Comparison of ENCODE assay signal across 25 cellular contexts in genomic region chr19:13637664-13638063, GRCh38.
DNase-seq lines count a peak whose midpoint lies in the region; ATAC-seq and TF ChIP-seq lines count a peak whose summit lies in the region.
"Had no signal": no experiment of that assay in that cellular context is flagged by ENCODE, and none has a peak within 500 bp of the region (broad histone marks: within the 10 kb centered on the region; RNA-seq: fewer than 3 reads in every experiment).

No MANE protein-coding gene starts in this region.

- H3K4me1 ChIP-seq in foreskin keratinocyte (no peaks in the 10 kb centered on the region), GM23338 (ENCODE audit: insufficient read depth) (peaks cover 7% of the 10 kb centered on the region; the same call in 1 of the 2 replicates)
- H3K4me1 ChIP-seq: upper lobe of left lung had no signal

- intact Hi-C loops in activated naive CD4-positive, alpha-beta T cell treated with anti-CD3 and anti-CD28 coated beads for 36 hours (cut with micrococcal nuclease), result no loop called here
- intact Hi-C loops in left ventricle myocardium superior (cut with micrococcal nuclease), result no loop called here

- H3K27ac Mint-ChIP-seq in activated naive CD4-positive, alpha-beta T cell treated with anti-CD3 and anti-CD28 coated beads for 36 hours, result no peak overlapping the region
- no peak overlapping the region for H3K27ac Mint-ChIP-seq in GM23338
- H3K27ac Mint-ChIP-seq: activated naive CD8-positive, alpha-beta T cell treated with anti-CD3 and anti-CD28 coated beads, Interleukin-2, amount 10 ng/mL, durations not matched to agents 7 days and 5 days; activated T-cell treated with anti-CD3 and anti-CD28 coated beads, Interleukin-2, amount 50 U/mL, for 24 hours; CD14-positive monocyte had no signal

- H3K4me2 ChIP-seq in GM23338, result no peak overlapping the region
- H3K4me2 ChIP-seq: A549, hepatocyte had no signal

- CTCF ChIA-PET in activated naive CD4-positive, alpha-beta T cell treated with anti-CD3 and anti-CD28 coated beads for 36 hours (lab: Charles Lee), result no interaction called here

- H3K9me2 ChIP-seq in GM23338 (ENCODE audit: insufficient read depth), result no peaks in the 10 kb centered on the region

- no peaks in the 10 kb centered on the region for H4K20me1 ChIP-seq in GM23338 (replicated peaks; ENCODE audit: insufficient read depth)

- no peaks in the 10 kb centered on the region for H3F3A ChIP-seq in GM23338 (replicated peaks; ENCODE audit: low read depth)

- no peak for DNase-seq in activated CD4-positive, CD25-positive, alpha-beta regulatory T cell (lab: John Stamatoyannopoulos, UW)
- DNase-seq in EL (peak; percentile 93), RKO (ENCODE audit: low spot score) (peak; percentile 61), foreskin keratinocyte (peak; percentile 34 to 46), left ventricle myocardium superior (no peak), GM23338 (ENCODE audit: low spot score) (no peak)
- DNase-seq in activated naive CD4-positive, alpha-beta T cell treated with anti-CD3 and anti-CD28 coated beads for 36 hours, result no peak
- DNase-seq: activated CD4-positive, alpha-beta T cell treated with anti-CD3 and anti-CD28 coated beads, Interleukin-2, amount 50 U/mL, for 4 hours; activated naive CD8-positive, alpha-beta T cell treated with anti-CD3 and anti-CD28 coated beads, Interleukin-2, amount 10 ng/mL, durations not matched to agents 7 days and 5 days; activated T-cell treated with anti-CD3 and anti-CD28 coated beads, Interleukin-2, amount 50 U/mL, for 24 hours; body of pancreas; DMS153; MV-4-11; naive thymus-derived CD4-positive, alpha-beta T cell; NCI-H187; NCI-H446; NK-92 treated with Interleukin-12 subunit alpha and Interleukin-12 subunit beta, amount 100 ng/mL, for 24 hours; stomach; upper lobe of left lung had no signal

- no peaks in the 10 kb centered on the region for H3K36me3 Mint-ChIP-seq in activated naive CD4-positive, alpha-beta T cell treated with anti-CD3 and anti-CD28 coated beads for 36 hours (ENCODE audit: low read depth)
- no peaks in the 10 kb centered on the region for H3K36me3 Mint-ChIP-seq in GM23338 (ENCODE audit: low read depth)
- H3K36me3 Mint-ChIP-seq: activated naive CD8-positive, alpha-beta T cell treated with anti-CD3 and anti-CD28 coated beads, Interleukin-2, amount 10 ng/mL, durations not matched to agents 7 days and 5 days; CD14-positive monocyte had no signal

- H2AFZ ChIP-seq in GM23338, result no peak overlapping the region
- H2AFZ ChIP-seq: hepatocyte, parathyroid adenoma had no signal

- H3K4me3 Mint-ChIP-seq in activated naive CD4-positive, alpha-beta T cell treated with anti-CD3 and anti-CD28 coated beads for 36 hours, result no peak overlapping the region
- no peak overlapping the region for H3K4me3 Mint-ChIP-seq in GM23338
- H3K4me3 Mint-ChIP-seq: activated naive CD8-positive, alpha-beta T cell treated with anti-CD3 and anti-CD28 coated beads, Interleukin-2, amount 10 ng/mL, durations not matched to agents 7 days and 5 days; activated T-cell treated with anti-CD3 and anti-CD28 coated beads, Interleukin-2, amount 50 U/mL, for 24 hours; CD14-positive monocyte; naive thymus-derived CD4-positive, alpha-beta T cell had no signal

- H3K27ac ChIP-seq in foreskin keratinocyte (no peak overlapping the region), GM23338 (ENCODE audit: low read depth) (no peak overlapping the region)
- H3K27ac ChIP-seq: A549, body of pancreas, hepatocyte, parathyroid adenoma, stomach, upper lobe of left lung had no signal

- no peak overlapping the region for H3K4me3 ChIP-seq in GM23338
- H3K4me3 ChIP-seq: A549, body of pancreas, hepatocyte, stomach, upper lobe of left lung had no signal

- H3K36me3 ChIP-seq in GM23338 (ENCODE audit: insufficient read depth), result no peaks in the 10 kb centered on the region
- H3K36me3 ChIP-seq: stomach, upper lobe of left lung had no signal

- peaks cover 6% of the 10 kb centered on the region for H3K27me3 Mint-ChIP-seq in activated naive CD4-positive, alpha-beta T cell treated with anti-CD3 and anti-CD28 coated beads for 36 hours (ENCODE audit: low read depth)
- H3K27me3 Mint-ChIP-seq in GM23338 (ENCODE audit: insufficient read depth, low read depth, poor library complexity), result peaks cover 4% of the 10 kb centered on the region

- TF ChIP-seq CTCF in foreskin keratinocyte (conservative IDR thresholded peaks at IDR 0.05) (no peak), GM23338 (conservative IDR thresholded peaks at IDR 0.05; ENCODE audit: low read depth in 2 of 2) (no peak)

- peak; percentile 41 to 65 for ATAC-seq in activated CD4-positive, CD25-positive, alpha-beta regulatory T cell treated with anti-CD3 and anti-CD28 coated beads, Interleukin-2, amount 50 U/mL, for 24 hours
- ATAC-seq in foreskin keratinocyte (peak; percentile 53), left ventricle myocardium superior (no peak), GM23338 (no peak)
- ATAC-seq: A549; body of pancreas; naive thymus-derived CD4-positive, alpha-beta T cell; sciatic nerve had no signal

- H3K79me2 ChIP-seq in GM23338 (replicated peaks; ENCODE audit: insufficient read depth), result no peaks in the 10 kb centered on the region
- H3K79me2 ChIP-seq: hepatocyte, parathyroid adenoma had no signal

- H3K27me3 ChIP-seq in foreskin keratinocyte (peaks cover 3% of the 10 kb centered on the region), GM23338 (ENCODE audit: insufficient read depth) (no peaks in the 10 kb centered on the region)
- H3K27me3 ChIP-seq: body of pancreas, hepatocyte, upper lobe of left lung had no signal

- H3K4me1 Mint-ChIP-seq in activated naive CD4-positive, alpha-beta T cell treated with anti-CD3 and anti-CD28 coated beads for 36 hours (ENCODE audit: low read depth), result no peaks in the 10 kb centered on the region
- H3K4me1 Mint-ChIP-seq in GM23338, result peaks cover 10% of the 10 kb centered on the region; the same call in 2 of the 3 replicates
- H3K4me1 Mint-ChIP-seq: CD14-positive monocyte had no signal

- no peaks in the 10 kb centered on the region for H3K9me3 Mint-ChIP-seq in activated naive CD4-positive, alpha-beta T cell treated with anti-CD3 and anti-CD28 coated beads for 36 hours
- H3K9me3 Mint-ChIP-seq in GM23338, result peaks cover 16% of the 10 kb centered on the region
- H3K9me3 Mint-ChIP-seq: activated T-cell treated with anti-CD3 and anti-CD28 coated beads, Interleukin-2, amount 50 U/mL, for 24 hours had no signal

TF ChIP-seq in GM23338, 12 proteins besides CTCF, POLR2A, EP300 and RAD21 (continues in another document):
- no peak for TF ChIP-seq ZNF462 (CRISPR knock-in tag; IDR thresholded peaks at IDR 0.05)

Comparison
In these comparisons a context has a peak if more than half of its experiments do, and no peak if none do; other contexts are left out.
1. ATAC-seq: peak in activated CD4-positive, CD25-positive, alpha-beta regulatory T cell treated with anti-CD3 and anti-CD28 coated beads, Interleukin-2, amount 50 U/mL, for 24 hours (2 of 2) and foreskin keratinocyte (single experiment); none in left ventricle myocardium superior (single experiment) and GM23338 (single experiment).
2. DNase-seq: peak in EL (single experiment), RKO (single experiment) and foreskin keratinocyte (2 of 2); none in activated CD4-positive, CD25-positive, alpha-beta regulatory T cell (0 of 4), activated naive CD4-positive, alpha-beta T cell treated with anti-CD3 and anti-CD28 coated beads for 36 hours (single experiment), left ventricle myocardium superior (single experiment) and GM23338 (single experiment).